9 cellular contexts compared by ENCODE assay signal in genomic region chr6:57313711-57314471, GRCh38. TPM values are rescaled to one million over a fixed set of nuclear protein-coding genes. Genes with fewer than 3 reads are reported as not detected.
A peak's percentile ranks its signal among the peaks of the same experiment; 100 is the strongest.
DNase-seq lines count a peak whose midpoint lies in the region; ATAC-seq and FAIRE-seq lines count a peak whose summit lies in the region.
"Had no signal": no experiment of that assay in that cellular context is flagged by ENCODE, and none has a peak within 500 bp of the region (broad histone marks: within the 10 kb centered on the region; RNA-seq: fewer than 3 reads in every experiment).

No MANE protein-coding gene starts in this region.

- 7 to 9% methylated on average over 12 of the region's 12 CpGs for WGBS in GM23248 (ENCODE audit: low coverage in 1 of 2, low lambda C conversion rate in 2 of 2, missing lambda C conversion rate in 2 of 2), 2 experiments
- WGBS in small intestine, 3 donors: 58 to 68% (median 66%) methylated on average over 12 of the region's 12 CpGs

- H3K79me2 ChIP-seq in GM23248 (ENCODE audit: insufficient read depth): peaks cover 21% of the 10 kb centered on the region

- DNase-seq in GM23248: peak; percentile 99
- DNase-seq in T1000 (lab: John Stamatoyannopoulos, UW): peak; percentile 79
- DNase-seq in glomerular endothelial cell (ENCODE audit: extremely low read depth, low read depth, low spot score): peak; percentile 82
- peak; percentile 2 for DNase-seq in small intestine
- no peak for DNase-seq in activated CD4-positive, alpha-beta T cell treated with anti-CD3 and anti-CD28 coated beads, Interleukin-2, amount 50 U/mL, for 4 hours
- no peak for DNase-seq in stimulated activated effector memory CD8-positive, alpha-beta T cell treated with anti-CD3 and anti-CD28 coated beads, Interleukin-12 subunit alpha, Interleukin-12 subunit beta, amount 100 ng/mL, for 72 hours (ENCODE audit: low spot score in 2 of 2)
- no peak for DNase-seq in NCI-H2107 (lab: John Stamatoyannopoulos, UW)
- no peak for DNase-seq in activated CD4-positive, alpha-beta T cell treated with anti-CD3 and anti-CD28 coated beads, Interleukin-2, amount 10 ng/mL, durations not matched to agents 24 days and 14 days

- no peaks in the 10 kb centered on the region for H4K20me1 ChIP-seq in GM23248 (ENCODE audit: insufficient read depth)

- no peaks in the 10 kb centered on the region for H3K27me3 ChIP-seq in GM23248 (replicated peaks; ENCODE audit: insufficient read depth)
- no peaks in the 10 kb centered on the region for H3K27me3 ChIP-seq in small intestine (ENCODE audit: control insufficient read depth in 2 of 2, insufficient read depth in 2 of 2, low read length in 2 of 2)
- H3K27me3 ChIP-seq: dorsolateral prefrontal cortex had no signal

- H2AFZ ChIP-seq in GM23248: peak overlapping the region; percentile 10

- H3K36me3 ChIP-seq in GM23248 (ENCODE audit: low read depth) (no peaks in the 10 kb centered on the region), small intestine (ENCODE audit: control insufficient read depth in 2 of 2, insufficient read depth in 2 of 2, low read length in 2 of 2) (no peaks in the 10 kb centered on the region)

- peak overlapping the region; percentile 70 for H3K9ac ChIP-seq in GM23248

- peaks cover 10% of the 10 kb centered on the region for H3K4me1 Mint-ChIP-seq in stimulated activated effector memory CD8-positive, alpha-beta T cell treated with anti-CD3 and anti-CD28 coated beads, Interleukin-12 subunit alpha, Interleukin-12 subunit beta, amount 100 ng/mL, for 72 hours
- peaks cover 8% of the 10 kb centered on the region for H3K4me1 Mint-ChIP-seq in activated CD4-positive, alpha-beta T cell treated with anti-CD3 and anti-CD28 coated beads, Interleukin-2, amount 10 ng/mL, durations not matched to agents 24 days and 14 days

- peaks cover 44% of the 10 kb centered on the region for H3F3A ChIP-seq in GM23248 (ENCODE audit: insufficient read depth)

- peaks cover 48% of the 10 kb centered on the region for H3K4me1 ChIP-seq in GM23248 (ENCODE audit: insufficient read depth)
- H3K4me1 ChIP-seq in small intestine (ENCODE audit: control insufficient read depth in 2 of 2, insufficient read depth in 1 of 2, low read depth in 1 of 2, low read length in 1 of 2): no peaks in the 10 kb centered on the region

- H3K27ac ChIP-seq in GM23248: peak overlapping the region; percentile 91
- H3K27ac ChIP-seq in small intestine (ENCODE audit: low read depth in 1 of 2, low read length in 1 of 2): peak overlapping the region in 1 of 2 donors; percentile 50

- no peaks in the 10 kb centered on the region for H3K9me3 Mint-ChIP-seq in stimulated activated effector memory CD8-positive, alpha-beta T cell treated with anti-CD3 and anti-CD28 coated beads, Interleukin-12 subunit alpha, Interleukin-12 subunit beta, amount 100 ng/mL, for 72 hours
- H3K9me3 Mint-ChIP-seq in activated CD4-positive, alpha-beta T cell treated with anti-CD3 and anti-CD28 coated beads, Interleukin-2, amount 10 ng/mL, durations not matched to agents 24 days and 14 days: no peaks in the 10 kb centered on the region

- H3K27ac Mint-ChIP-seq in stimulated activated effector memory CD8-positive, alpha-beta T cell treated with anti-CD3 and anti-CD28 coated beads, Interleukin-12 subunit alpha, Interleukin-12 subunit beta, amount 100 ng/mL, for 72 hours: no peak overlapping the region
- H3K27ac Mint-ChIP-seq in activated CD4-positive, alpha-beta T cell treated with anti-CD3 and anti-CD28 coated beads, Interleukin-2, amount 10 ng/mL, durations not matched to agents 24 days and 14 days: no peak overlapping the region

- peak overlapping the region; percentile 76 for H3K4me2 ChIP-seq in GM23248 (ENCODE audit: unreplicated experiment)

- ATAC-seq in stimulated activated effector memory CD8-positive, alpha-beta T cell treated with anti-CD3 and anti-CD28 coated beads, Interleukin-12 subunit alpha, Interleukin-12 subunit beta, amount 100 ng/mL, for 72 hours: no peak

- in situ Hi-C loops in GM23248 (cut with MboI): loop anchor here (25.0 kb wide), 2 partner anchors 402 to 677 kb away; partner anchors contain the start of gene DST

- intact Hi-C loops in activated CD4-positive, alpha-beta T cell treated with anti-CD3 and anti-CD28 coated beads, Interleukin-2, amount 10 ng/mL, durations not matched to agents 24 days and 14 days (cut with micrococcal nuclease): loop anchor here (10.0 kb wide), 1 partner anchor 609 kb away; no protein-coding TSS in a partner anchor

- no peaks in the 10 kb centered on the region for H3K9me3 ChIP-seq in GM23248 (ENCODE audit: low read depth)
- H3K9me3 ChIP-seq in small intestine (ENCODE audit: control insufficient read depth, low read depth): no peaks in the 10 kb centered on the region

- no peak for FAIRE-seq in small intestine (lab: Jason Lieb, UNC)

- H3K9me2 ChIP-seq in GM23248 (ENCODE audit: insufficient read depth): no peaks in the 10 kb centered on the region

- peaks cover 6% of the 10 kb centered on the region for H3K36me3 Mint-ChIP-seq in stimulated activated effector memory CD8-positive, alpha-beta T cell treated with anti-CD3 and anti-CD28 coated beads, Interleukin-12 subunit alpha, Interleukin-12 subunit beta, amount 100 ng/mL, for 72 hours
- peaks cover 6% of the 10 kb centered on the region for H3K36me3 Mint-ChIP-seq in activated CD4-positive, alpha-beta T cell treated with anti-CD3 and anti-CD28 coated beads, Interleukin-2, amount 10 ng/mL, durations not matched to agents 24 days and 14 days (ENCODE audit: low read depth)

- peaks cover 4% of the 10 kb centered on the region for H3K27me3 Mint-ChIP-seq in activated CD4-positive, alpha-beta T cell treated with anti-CD3 and anti-CD28 coated beads, Interleukin-2, amount 10 ng/mL, durations not matched to agents 24 days and 14 days

- H3K4me3 ChIP-seq in GM23248: peak overlapping the region; percentile 47; the same call in 1 of the 2 replicates
- H3K4me3 ChIP-seq in small intestine (ENCODE audit: low read depth in 1 of 2, low read length in 2 of 2): no peak overlapping the region
- H3K4me3 ChIP-seq: dorsolateral prefrontal cortex had no signal

- H3K4me3 Mint-ChIP-seq in stimulated activated effector memory CD8-positive, alpha-beta T cell treated with anti-CD3 and anti-CD28 coated beads, Interleukin-12 subunit alpha, Interleukin-12 subunit beta, amount 100 ng/mL, for 72 hours: no peak overlapping the region
- no peak overlapping the region for H3K4me3 Mint-ChIP-seq in activated CD4-positive, alpha-beta T cell treated with anti-CD3 and anti-CD28 coated beads, Interleukin-2, amount 10 ng/mL, durations not matched to agents 24 days and 14 days

RNA-seq across cellular contexts. Expression of gene PRIM2, which starts 3.5 kb away (rescaled TPM):
- 51.2 and 61.3 TPM in 2 replicates for total RNA-seq in GM23248 (2014; rRNA removed; shearing (Covaris generic))
- polyA plus RNA-seq in GM23248 (2016; fragmentation: Nextera tagmentation; extraction: Ambion mirVana) (27.9 and 30.6 TPM in 2 replicates), small intestine (1 to 10 TPM; 2.7 to 8.2 (median 3.6) TPM)
- total RNA-seq in glomerular endothelial cell: 9.1 and 10.2 TPM in 2 replicates
- 37.5 and 41.3 TPM in 2 replicates for total RNA-seq in activated CD4-positive, alpha-beta T cell treated with anti-CD3 and anti-CD28 coated beads, Interleukin-2, amount 10 ng/mL, durations not matched to agents 24 days and 14 days

Comparison
In these comparisons a context has a peak if more than half of its experiments do, and no peak if none do; other contexts are left out.
1. DNase-seq: peak in GM23248 (single experiment), T1000 (single experiment), glomerular endothelial cell (single experiment) and small intestine (single experiment); none in activated CD4-positive, alpha-beta T cell treated with anti-CD3 and anti-CD28 coated beads, Interleukin-2, amount 50 U/mL, for 4 hours (0 of 2), stimulated activated effector memory CD8-positive, alpha-beta T cell treated with anti-CD3 and anti-CD28 coated beads, Interleukin-12 subunit alpha, Interleukin-12 subunit beta, amount 100 ng/mL, for 72 hours (0 of 2), NCI-H2107 (single experiment) and activated CD4-positive, alpha-beta T cell treated with anti-CD3 and anti-CD28 coated beads, Interleukin-2, amount 10 ng/mL, durations not matched to agents 24 days and 14 days (single experiment).